22 cellular contexts compared by ENCODE assay signal in genomic region chr2:86135653-86136052, GRCh38. TPM values are rescaled to one million over a fixed set of nuclear protein-coding genes. Genes with fewer than 3 reads are reported as not detected.
A peak's percentile ranks its signal among the peaks of the same experiment; 100 is the strongest.
DNase-seq lines count a peak whose midpoint lies in the region; ATAC-seq, FAIRE-seq and TF ChIP-seq lines count a peak whose summit lies in the region.
"Had no signal": no experiment of that assay in that cellular context is flagged by ENCODE, and none has a peak within 500 bp of the region (broad histone marks: within the 10 kb centered on the region; RNA-seq: fewer than 3 reads in every experiment).

No MANE protein-coding gene starts in this region.

- H3K4me3 ChIP-seq in GM23338: no peak overlapping the region
- no peak overlapping the region for H3K4me3 ChIP-seq in pancreas
- H3K4me3 ChIP-seq in gastrocnemius medialis: no peak overlapping the region
- H3K4me3 ChIP-seq: BLaER1, HAP-1, SJSA1 had no signal

- H3K4me1 Mint-ChIP-seq in GM23338: peaks cover 7% of the 10 kb centered on the region; the same call in 2 of the 3 replicates

- H3K27ac ChIP-seq in GM23338 (ENCODE audit: low read depth) (no peak overlapping the region), pancreas (peak overlapping the region in 1 of 4 donors; percentile 15), gastrocnemius medialis (no peak overlapping the region)
- H3K27ac ChIP-seq: BLaER1, SJSA1 had no signal

- H3K4me3 Mint-ChIP-seq in GM23338: no peak overlapping the region
- H3K4me3 Mint-ChIP-seq: CD4-positive, alpha-beta T cell had no signal

- intact Hi-C loops in pancreas (cut with DNase I) (no loop called here), gastrocnemius medialis (cut with DNase I; ENCODE audit: low total_unique reads) (no loop called here)

- H3K27me3 Mint-ChIP-seq in GM23338 (ENCODE audit: insufficient read depth, low read depth, poor library complexity): peaks cover 3% of the 10 kb centered on the region
- H3K27me3 Mint-ChIP-seq: CD4-positive, alpha-beta T cell had no signal

- H3K4me2 ChIP-seq in GM23338: no peak overlapping the region
- H3K4me2 ChIP-seq: BLaER1 had no signal

- H3K9me2 ChIP-seq in GM23338 (ENCODE audit: insufficient read depth): no peaks in the 10 kb centered on the region

- H3K36me3 Mint-ChIP-seq in GM23338 (ENCODE audit: low read depth): peaks cover 96% of the 10 kb centered on the region

- peak; percentile 42 for DNase-seq in Ammon's horn (ENCODE audit: low spot score)
- no peak for DNase-seq in GM23338 (ENCODE audit: low spot score)
- DNase-seq in astrocyte of the hippocampus (ENCODE audit: low read depth, low spot score): peak; percentile 23
- peak in 1 of 6 donors; percentile 8 for DNase-seq in pancreas
- DNase-seq in gastrocnemius medialis: no peak
- DNase-seq: Caco-2; CD4-positive, alpha-beta T cell; DMS 273 treated with DMSO at 0.1 percent for 48 hours; DMS79 treated with DMSO at 0.1 percent for 48 hours; Karpas-422; NCI-H1694; NCI-H2081 treated with DMSO at 0.1 percent for 48 hours; NCI-H446; NCI-H526; OCI-M1 had no signal

- ATAC-seq in GM23338: no peak
- peak; percentile 63 to 68 (median 66) for ATAC-seq in pancreas
- no peak for ATAC-seq in GM19463 (IDR thresholded peaks at IDR 0.05; ENCODE audit: unreplicated experiment)
- ATAC-seq in HG03432 (IDR thresholded peaks at IDR 0.05; ENCODE audit: unreplicated experiment): no peak
- ATAC-seq in gastrocnemius medialis: no peak
- ATAC-seq: Right ventricle myocardium inferior had no signal

- WGBS in pancreas, 2 donors: 41 to 46% methylated on average over 5 of the region's 5 CpGs

- peaks cover 17% of the 10 kb centered on the region for H4K20me1 ChIP-seq in GM23338 (replicated peaks; ENCODE audit: insufficient read depth)

- no peak for FAIRE-seq in pancreas (lab: Jason Lieb, UNC)
- FAIRE-seq: RCC 7860 had no signal

- in situ Hi-C loops in gastrocnemius medialis (cut with MboI; ENCODE audit: low sequenced_read_pairs in 4 of 4): no loop called here

- TF ChIP-seq CTCF in GM23338 (conservative IDR thresholded peaks at IDR 0.05; ENCODE audit: low read depth in 2 of 2): no peak
- no peak for TF ChIP-seq CTCF in pancreas (IDR thresholded peaks at IDR 0.05)
- TF ChIP-seq CTCF in gastrocnemius medialis (IDR thresholded peaks at IDR 0.05 in 4 of 5, conservative IDR thresholded peaks at IDR 0.05 in 1 of 5): no peak

- H2AFZ ChIP-seq in GM23338: no peak overlapping the region

- H3K4me1 ChIP-seq in GM23338 (ENCODE audit: insufficient read depth) (no peaks in the 10 kb centered on the region), pancreas (peaks cover 7 to 18% (median 15%) of the 10 kb centered on the region in 3 donors), gastrocnemius medialis (peaks cover 4 to 5% of the 10 kb centered on the region in 2 donors)
- H3K4me1 ChIP-seq: BLaER1, Caco-2, HAP-1, SJSA1 had no signal

- no peaks in the 10 kb centered on the region for H3K79me2 ChIP-seq in GM23338 (replicated peaks; ENCODE audit: insufficient read depth)

- H3K9me3 Mint-ChIP-seq in GM23338: no peaks in the 10 kb centered on the region
- H3K9me3 Mint-ChIP-seq: CD4-positive, alpha-beta T cell had no signal

- no peaks in the 10 kb centered on the region for H3K27me3 ChIP-seq in GM23338 (ENCODE audit: insufficient read depth)
- no peaks in the 10 kb centered on the region for H3K27me3 ChIP-seq in pancreas
- H3K27me3 ChIP-seq in gastrocnemius medialis: no peaks in the 10 kb centered on the region
- H3K27me3 ChIP-seq: BLaER1, SJSA1 had no signal

- no peak for TF ChIP-seq POLR2A in gastrocnemius medialis (IDR thresholded peaks at IDR 0.05)

- H3K36me3 ChIP-seq in GM23338 (ENCODE audit: insufficient read depth) (peaks cover 86% of the 10 kb centered on the region), pancreas (peaks cover 0 to 66% (median 36%) of the 10 kb centered on the region in 3 donors), gastrocnemius medialis (peaks cover 0 to 92% of the 10 kb centered on the region in 2 donors)

- H3K27ac Mint-ChIP-seq in GM23338: peak overlapping the region; percentile 45; the same call in 1 of the 2 replicates
- H3K27ac Mint-ChIP-seq: CD4-positive, alpha-beta T cell had no signal

- H3K9me3 ChIP-seq in pancreas (no peaks in the 10 kb centered on the region), gastrocnemius medialis (no peaks in the 10 kb centered on the region)
- H3K9me3 ChIP-seq: BLaER1, Caco-2, HAP-1, SJSA1 had no signal

- peaks cover 8% of the 10 kb centered on the region; the same call in 1 of the 2 replicates for H3F3A ChIP-seq in GM23338 (replicated peaks; ENCODE audit: low read depth)

TF ChIP-seq in GM23338, 12 proteins besides CTCF, POLR2A, EP300 and RAD21 (continues in another document):
- TF ChIP-seq ZNF462 (CRISPR knock-in tag; IDR thresholded peaks at IDR 0.05) (no peak), NANOG (IDR thresholded peaks at IDR 0.05; ENCODE audit: borderline replicate concordance) (no peak), CREB1 (CRISPR knock-in tag; IDR thresholded peaks at IDR 0.05; ENCODE audit: low read depth) (no peak)

RNA-seq across cellular contexts. Expression of gene PTCD3, which starts 29.6 kb away (rescaled TPM):
- total RNA-seq in GM23338 (2014; rRNA removed; shearing (Covaris generic)): 147 and 223 TPM in 2 replicates
- polyA plus RNA-seq in GM23338 (2016; fragmentation: Nextera tagmentation; extraction: Ambion mirVana): 87.6 and 140 TPM in 2 replicates
- 10 to 100 TPM; 24.1 to 42.7 (median 30.4) TPM for total RNA-seq in pancreas
- polyA plus RNA-seq in pancreas: 10 to 100 TPM; 15.8 to 32.1 TPM
- total RNA-seq in gastrocnemius medialis: 100 to 1,000 TPM in 1 of 4 donors, 10 to 100 TPM in 3; 55.5 to 111 (median 68.2) TPM

RNA-seq across cellular contexts. Expression of gene POLR1A, which starts 30.0 kb away (rescaled TPM):
- total RNA-seq in GM23338 (2014; rRNA removed; shearing (Covaris generic)): 33.4 and 43.2 TPM in 2 replicates
- polyA plus RNA-seq in GM23338 (2016; fragmentation: Nextera tagmentation; extraction: Ambion mirVana) (13.8 and 16.9 TPM in 2 replicates), pancreas (1 to 10 TPM; 3.9 to 5.0 TPM)
- total RNA-seq in pancreas (10 to 100 TPM in 4 of 6 donors, 1 to 10 TPM in 2; 8.6 to 19.0 (median 15.3) TPM), gastrocnemius medialis (10 to 100 TPM; 20.1 to 31.7 (median 29.4) TPM)

RNA-seq across cellular contexts. Expression of gene IMMT, which starts 59.6 kb away (rescaled TPM):
- total RNA-seq in GM23338 (2014; rRNA removed; shearing (Covaris generic)): 83.1 and 96.7 TPM in 2 replicates
- polyA plus RNA-seq in GM23338 (2016; fragmentation: Nextera tagmentation; extraction: Ambion mirVana) (65.3 and 71.0 TPM in 2 replicates), pancreas (10 to 100 TPM; 18.1 to 39.3 TPM)
- total RNA-seq in pancreas (10 to 100 TPM; 28.7 to 44.5 (median 38.2) TPM), gastrocnemius medialis (100 to 1,000 TPM in 3 of 4 donors, 10 to 100 TPM in 1; 83.5 to 153 (median 127) TPM)

Comparison
In these comparisons a context has a peak if more than half of its experiments do, and no peak if none do; other contexts are left out.
1. DNase-seq: peak in Ammon's horn (single experiment) and astrocyte of the hippocampus (single experiment); none in GM23338 (single experiment) and gastrocnemius medialis (0 of 2).
2. ATAC-seq: peak in pancreas (4 of 4); none in GM23338 (single experiment), GM19463 (single experiment), HG03432 (single experiment) and gastrocnemius medialis (0 of 2).